In the genomic region with DNA sequence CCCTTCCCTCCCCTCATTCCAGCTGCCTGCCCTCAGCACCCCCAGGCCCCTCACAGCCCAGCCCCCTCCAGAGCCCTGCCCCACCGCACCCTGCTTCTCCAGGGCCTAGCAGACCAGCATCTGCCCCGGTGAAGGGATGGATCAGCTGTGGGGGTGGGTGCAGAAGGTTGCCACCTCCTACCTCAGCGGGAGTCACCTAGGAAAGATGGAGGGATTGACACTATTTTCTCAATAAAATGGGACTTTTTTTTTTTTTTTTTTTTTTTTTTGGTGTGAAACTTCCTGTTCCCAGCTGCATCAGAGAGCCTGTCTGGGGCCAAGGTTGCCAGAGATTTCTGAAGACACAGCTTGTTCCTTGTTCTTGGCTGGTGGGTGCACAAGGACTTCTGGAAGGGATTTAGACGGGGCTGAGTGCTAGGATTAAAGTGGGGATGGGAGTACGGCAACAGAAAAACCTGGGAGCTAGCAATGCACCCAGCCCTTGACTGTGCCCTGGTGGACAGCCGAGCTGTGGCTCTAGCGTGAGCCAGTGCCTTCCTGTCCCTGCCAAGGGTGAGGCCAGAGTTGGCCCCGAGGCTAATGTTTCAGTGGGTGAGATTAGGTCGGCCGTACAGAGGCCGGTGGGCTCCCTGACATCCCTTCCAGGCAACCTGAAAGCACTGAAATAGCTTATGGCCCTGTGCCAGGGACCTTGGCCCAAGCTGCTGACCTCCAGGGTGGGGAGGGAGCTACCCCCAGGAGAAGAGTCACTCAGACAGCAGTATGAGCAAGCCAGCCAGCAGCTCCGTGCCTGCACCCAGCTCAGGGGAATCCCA, we compare ENCODE assay signal across 9 cellular contexts. TPM values are rescaled to one million over a fixed set of nuclear protein-coding genes. Genes with fewer than 3 reads are reported as not detected.
DNase-seq lines count a peak whose midpoint lies in the region; ATAC-seq, FAIRE-seq and TF ChIP-seq lines count a peak whose summit lies in the region.
"Had no signal": no experiment of that assay in that cellular context is flagged by ENCODE, and none has a peak within 500 bp of the region (broad histone marks: within the 10 kb centered on the region; RNA-seq: fewer than 3 reads in every experiment).

No MANE protein-coding gene starts in this region.

- no peak overlapping the region for H2AFZ ChIP-seq in GM12878 (ENCODE audit: control insufficient read depth, low read depth, low read length)

- no peaks in the 10 kb centered on the region for H4K20me1 ChIP-seq in GM12878 (ENCODE audit: control insufficient read depth, insufficient read depth)

- peak; percentile 46 for ATAC-seq in GM12878
- ATAC-seq in GM21526 (IDR thresholded peaks at IDR 0.05; ENCODE audit: low FRiP score, unreplicated experiment): no peak
- ATAC-seq in HG02970 (IDR thresholded peaks at IDR 0.05; ENCODE audit: low FRiP score, unreplicated experiment): no peak

- no peak for TF ChIP-seq EP300 in GM12878 (IDR thresholded peaks at IDR 0.05; ENCODE audit: borderline replicate concordance in 1 of 2, control insufficient read depth in 1 of 2, low read depth in 2 of 2, low read length in 2 of 2)

- H3K27ac ChIP-seq in GM12878 (ENCODE audit: control insufficient read depth, insufficient read depth) (no peak overlapping the region), tibial artery (peak overlapping the region; percentile 79 to 80)

- POLR2A ChIA-PET in GM12878 (lab: Charles Lee): interaction anchor here (0.5 to 1.8 kb wide), 5 partner anchors 103 to 575 kb away, joined by 3 to 11 read pairs (median 5); no protein-coding TSS in a partner anchor

- no peak for TF ChIP-seq POLR2A in GM12878 (IDR thresholded peaks at IDR 0.05; ENCODE audit: low read depth, low read length)

- peak; percentile 73 for DNase-seq in HuH-7 (ENCODE audit: low spot score)
- DNase-seq in GM12878 (ENCODE audit: low read depth, low spot score): no peak
- DNase-seq in left kidney (ENCODE audit: low read depth, low spot score): peak; percentile 50
- peak in 1 of 2 donors; percentile 54 for DNase-seq in tibial artery
- DNase-seq in retina: no peak
- DNase-seq: glutamatergic neuron, NCI-H1417 had no signal

- BruUV-seq in GM12878 (replicated peaks; lab: Mats Ljungman, UMichigan): TSS peak; percentile 59

- FAIRE-seq in GM12878 (lab: Jason Lieb, UNC): no peak

- 84% methylated on average over 11 of the region's 12 CpGs for WGBS in GM12878 (ENCODE audit: insufficient coverage, insufficient replicate concordance, low lambda C conversion rate, missing lambda C conversion rate)

- TF ChIP-seq RAD21 in GM12878 (IDR thresholded peaks at IDR 0.05; ENCODE audit: insufficient read depth, low read depth, low read length): no peak

- SMC1A ChIA-PET in GM12878 (lab: Charles Lee; ENCODE audit: uncharacterized antibody, unreplicated experiment): interaction anchor here (0.7 to 3.3 kb wide), 11 partner anchors 9 to 296 kb away, joined by 3 to 42 read pairs (median 3); no protein-coding TSS in a partner anchor

- RAD21 ChIA-PET in GM12878 (lab: Charles Lee; ENCODE audit: unreplicated experiment): interaction anchor here (0.6 to 1.8 kb wide), 15 partner anchors 36 to 575 kb away, joined by 3 to 36 read pairs (median 4); no protein-coding TSS in a partner anchor

- H3K79me2 ChIP-seq in GM12878 (ENCODE audit: control insufficient read depth, insufficient read depth, low read length): peaks cover 8% of the 10 kb centered on the region

- H3K4me1 ChIP-seq in GM12878 (ENCODE audit: control insufficient read depth, insufficient read depth, low read length) (peaks cover 22% of the 10 kb centered on the region), tibial artery (peaks cover 0 to 47% (median 27%) of the 10 kb centered on the region in 4 donors)

- no peak overlapping the region for H3K4me3 ChIP-seq in GM12878
- H3K4me3 ChIP-seq in tibial artery: no peak overlapping the region

- no peak overlapping the region; the same call in 1 of the 2 replicates for H3K9ac ChIP-seq in GM12878 (ENCODE audit: control insufficient read depth, insufficient read depth, low read length)

- CTCF ChIA-PET in GM12878 (lab: Yijun Ruan, JAX): interaction anchor here (0.6 to 4.7 kb wide), 19 partner anchors 19 to 576 kb away, joined by 3 to 76 read pairs (median 4); no protein-coding TSS in a partner anchor

- no peak for TF ChIP-seq CTCF in GM12878 (IDR thresholded peaks at IDR 0.05 in 2 of 3, conservative IDR thresholded peaks at IDR 0.05 in 1 of 3; ENCODE audit: control insufficient read depth in 2 of 3, extremely low read depth in 1 of 3, insufficient read depth in 1 of 3, low read depth in 3 of 3, low read length in 3 of 3)
- TF ChIP-seq CTCF in tibial artery (IDR thresholded peaks at IDR 0.05): peak in 1 of 2 experiments; percentile 16

- H3K27me3 ChIP-seq in GM12878 (replicated peaks in 1 of 2; ENCODE audit: control insufficient read depth in 2 of 2, insufficient read depth in 2 of 2, low read length in 1 of 2) (no peaks in the 10 kb centered on the region), tibial artery (peaks cover 0 to 11% of the 10 kb centered on the region in 2 donors)

- in situ Hi-C loops in GM12878 (cut with MboI): no loop called here

- H3K9me3 ChIP-seq in GM12878 (replicated peaks; ENCODE audit: control insufficient read depth, insufficient read depth, low read length) (no peaks in the 10 kb centered on the region), tibial artery (no peaks in the 10 kb centered on the region)

- 0 out of 2 replicates have a peak overlapping the region, but pooled peaks have one; percentile 3 for H3K4me2 ChIP-seq in GM12878 (ENCODE audit: control insufficient read depth, insufficient read depth)

- H3K36me3 ChIP-seq in GM12878 (ENCODE audit: control insufficient read depth in 2 of 2, insufficient read depth in 2 of 2, low read length in 1 of 2) (peaks cover 0 to 4% of the 10 kb centered on the region in 2 experiments; a peak in 2 of 4 replicates), tibial artery (peaks cover 0 to 12% (median 0%) of the 10 kb centered on the region in 3 donors)

- intact Hi-C loops in GM12878 (cut with micrococcal nuclease; ENCODE audit: unreplicated experiment): loop anchor here (10.0 kb wide), 2 partner anchors 265 to 575 kb away; no protein-coding TSS in a partner anchor
- intact Hi-C loops in tibial artery (cut with DNase I; ENCODE audit: low total_unique reads): no loop called here

TF ChIP-seq in GM12878, 131 proteins besides CTCF, POLR2A, EP300 and RAD21:
- TF ChIP-seq ZNF384 (IDR thresholded peaks at IDR 0.05; ENCODE audit: borderline replicate concordance, low read depth, low read length) (peak; percentile 39; the same call in 1 of the 2 replicates), BACH1 (IDR thresholded peaks at IDR 0.05; ENCODE audit: borderline replicate concordance) (no peak), ZZZ3 (IDR thresholded peaks at IDR 0.05; ENCODE audit: control insufficient read depth, insufficient read length, low read depth) (no peak), ZNF217 (IDR thresholded peaks at IDR 0.05) (no peak)
TF ChIP-seq in GM12878: peak in this region for 1.

RNA-seq across cellular contexts. Expression of gene B3GNT7, which starts 4.5 kb away (rescaled TPM):
- 6.4 and 7.8 TPM in 2 replicates for total RNA-seq in GM12878 (2013; cell fraction: nucleolus; rRNA removed)
- total RNA-seq in GM12878 (2014; rRNA removed) (7.2 and 7.9 TPM in 2 replicates), GM12878 (2014; rRNA removed; fragmentation: Illumina TruSeq; extraction: Trizol) (2.6 and 3.0 TPM in 2 replicates), GM12878 (2021) (10.1 and 12.6 TPM in 2 replicates)
- polyA plus RNA-seq in GM12878 (2011; ENCODE audit: low read depth): 2.0 TPM
- polyA plus RNA-seq in GM12878 (2011; rRNA removed) (0.52 and 0.91 TPM in 2 replicates), GM12878 (2014; fragmentation: Illumina TruSeq; extraction: Trizol) (1.2 and 3.8 TPM in 2 replicates), GM12878 (2014; fragmentation: Nextera tagmentation; extraction: Ambion mirVana) (1 to 10 TPM; 1.1 to 1.3 TPM), GM12878 (2014; rRNA removed) (3.5 and 4.2 TPM in 2 replicates), GM12878 (2016; fragmentation: Nextera tagmentation; extraction: Ambion mirVana) (1 to 10 TPM; 4.5 to 5.2 TPM)
- 2.1 and 2.3 TPM in 2 replicates for polyA plus RNA-seq in GM12878 (2011; cell fraction: cytosol; rRNA removed)
- polyA plus RNA-seq in GM12878 (2011; cell fraction: nucleus; rRNA removed): 5.9 and 7.4 TPM in 2 replicates
- polyA plus RNA-seq in GM12878 (2012): 4.4 and 4.5 TPM in 2 replicates
- 1.5 and 3.7 TPM in 2 replicates for polyA minus RNA-seq in GM12878 (2011; rRNA and poly(A)+ RNA removed)
- 2.0 and 3.5 TPM in 2 replicates for polyA minus RNA-seq in GM12878 (2011; cell fraction: cytosol; rRNA and poly(A)+ RNA removed)
- polyA minus RNA-seq in GM12878 (2011; cell fraction: nucleus; rRNA and poly(A)+ RNA removed): 2.8 and 3.8 TPM in 2 replicates

Comparison
In these comparisons a context has a peak if more than half of its experiments do, and no peak if none do; other contexts are left out.
1. DNase-seq: peak in HuH-7 (single experiment) and left kidney (single experiment); none in GM12878 (single experiment) and retina (single experiment).